In the genomic region with DNA sequence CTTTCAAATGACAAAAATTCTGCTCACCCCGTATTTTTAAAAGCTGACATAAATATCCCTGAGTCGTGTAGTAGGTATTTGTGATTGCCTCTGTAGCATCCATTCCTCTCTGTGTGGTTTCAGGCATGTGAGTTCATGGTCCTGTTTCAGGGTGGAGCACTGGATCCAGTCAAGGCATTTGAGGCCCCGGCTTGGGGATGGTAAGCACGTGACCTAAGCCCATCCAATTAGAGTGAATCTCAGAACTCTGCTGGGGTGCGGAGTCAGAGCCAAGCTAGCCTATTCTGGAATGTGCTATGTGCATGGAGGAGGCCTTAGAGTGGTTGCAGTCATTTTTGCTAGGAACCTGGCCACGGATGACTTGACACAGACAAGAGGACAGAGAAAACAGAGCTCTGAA, we compare ENCODE assay signal across 17 cellular contexts. TPM values are rescaled to one million over a fixed set of nuclear protein-coding genes. Genes with fewer than 3 reads are reported as not detected.
A peak's percentile ranks its signal among the peaks of the same experiment; 100 is the strongest.
DNase-seq lines count a peak whose midpoint lies in the region; ATAC-seq and TF ChIP-seq lines count a peak whose summit lies in the region.
"Had no signal": no experiment of that assay in that cellular context is flagged by ENCODE, and none has a peak within 500 bp of the region (broad histone marks: within the 10 kb centered on the region; RNA-seq: fewer than 3 reads in every experiment).

No MANE protein-coding gene starts in this region.

- H3K27me3 Mint-ChIP-seq in neural progenitor cell (ENCODE audit: insufficient read depth, low read depth): peaks cover 6% of the 10 kb centered on the region
- H3K27me3 Mint-ChIP-seq in naive thymus-derived CD4-positive, alpha-beta T cell: peaks cover 10 to 45% (median 27%) of the 10 kb centered on the region in 5 donors
- H3K27me3 Mint-ChIP-seq in naive thymus-derived CD8-positive, alpha-beta T cell: peaks cover 9 to 24% (median 15%) of the 10 kb centered on the region in 5 donors

- H3K36me3 ChIP-seq in RWPE2 (ENCODE audit: low read depth): no peaks in the 10 kb centered on the region
- H3K36me3 ChIP-seq in neural progenitor cell: no peaks in the 10 kb centered on the region
- no peaks in the 10 kb centered on the region for H3K36me3 ChIP-seq in naive thymus-derived CD4-positive, alpha-beta T cell (ENCODE audit: control insufficient read depth in 2 of 3, insufficient read depth in 3 of 3, low read length in 3 of 3)
- H3K36me3 ChIP-seq: prostate gland had no signal

- H3K9me3 Mint-ChIP-seq in neural progenitor cell: no peaks in the 10 kb centered on the region
- no peaks in the 10 kb centered on the region for H3K9me3 Mint-ChIP-seq in naive thymus-derived CD4-positive, alpha-beta T cell
- H3K9me3 Mint-ChIP-seq in naive thymus-derived CD8-positive, alpha-beta T cell: no peaks in the 10 kb centered on the region

- no peak overlapping the region for H2AFZ ChIP-seq in neural progenitor cell (replicated peaks)
- H2AFZ ChIP-seq: PC-9 had no signal

- peaks cover 6% of the 10 kb centered on the region for H3F3A ChIP-seq in neural progenitor cell (ENCODE audit: low read depth)

- no peak overlapping the region for H3K4me3 Mint-ChIP-seq in neural progenitor cell
- no peak overlapping the region for H3K4me3 Mint-ChIP-seq in naive thymus-derived CD4-positive, alpha-beta T cell
- H3K4me3 Mint-ChIP-seq in naive thymus-derived CD8-positive, alpha-beta T cell: no peak overlapping the region

- H4K20me1 ChIP-seq in neural progenitor cell (ENCODE audit: low read depth): no peaks in the 10 kb centered on the region

- H3K9ac ChIP-seq in neural progenitor cell: no peak overlapping the region

- TF ChIP-seq CTCF in RWPE2 (IDR thresholded peaks at IDR 0.05; ENCODE audit: poor library complexity, severe bottlenecking): no peak
- TF ChIP-seq CTCF in fibroblast of mammary gland (conservative IDR thresholded peaks at IDR 0.05; ENCODE audit: control insufficient read depth, insufficient read depth, low read depth, low read length): no peak
- no peak for TF ChIP-seq CTCF in neural progenitor cell (IDR thresholded peaks at IDR 0.05)

- POLR2A ChIA-PET in naive thymus-derived CD4-positive, alpha-beta T cell (lab: Charles Lee): no interaction called here
- POLR2A ChIA-PET in naive thymus-derived CD8-positive, alpha-beta T cell (lab: Charles Lee): no interaction called here

- ATAC-seq in RWPE2 (ENCODE audit: low read depth) (peak; percentile 13; the same call in 1 of the 3 replicates), HG03521 (IDR thresholded peaks at IDR 0.05; ENCODE audit: unreplicated experiment) (no peak), HG02571 (IDR thresholded peaks at IDR 0.05; ENCODE audit: unreplicated experiment) (no peak)
- ATAC-seq in naive thymus-derived CD4-positive, alpha-beta T cell: no peak
- ATAC-seq in naive thymus-derived CD8-positive, alpha-beta T cell: no peak
- ATAC-seq: HCT116 had no signal

- no peak overlapping the region for H3K4me3 ChIP-seq in RWPE2 (ENCODE audit: severe bottlenecking)
- no peak overlapping the region for H3K4me3 ChIP-seq in fibroblast of mammary gland (ENCODE audit: control insufficient read depth, low read depth, low read length)
- H3K4me3 ChIP-seq in neural progenitor cell: no peak overlapping the region
- no peak overlapping the region for H3K4me3 ChIP-seq in naive thymus-derived CD4-positive, alpha-beta T cell (ENCODE audit: low read length)
- H3K4me3 ChIP-seq: PC-9, prostate gland had no signal

- H3K4me2 ChIP-seq in neural progenitor cell: no peak overlapping the region
- H3K4me2 ChIP-seq: PC-9 had no signal

- CTCF ChIA-PET in naive thymus-derived CD4-positive, alpha-beta T cell (lab: Charles Lee): no interaction called here

- H3K27me3 ChIP-seq in RWPE2 (ENCODE audit: insufficient read depth, poor library complexity, severe bottlenecking): no peaks in the 10 kb centered on the region
- H3K27me3 ChIP-seq in neural progenitor cell: no peaks in the 10 kb centered on the region
- H3K27me3 ChIP-seq in naive thymus-derived CD4-positive, alpha-beta T cell (ENCODE audit: control insufficient read depth in 2 of 2, insufficient read depth in 2 of 2, low read length in 2 of 2): peaks cover 0 to 5% of the 10 kb centered on the region in 2 donors

- H3K9me3 ChIP-seq in RWPE2 (ENCODE audit: severe bottlenecking) (no peaks in the 10 kb centered on the region), neural progenitor cell (ENCODE audit: low read depth) (no peaks in the 10 kb centered on the region)
- H3K9me3 ChIP-seq in naive thymus-derived CD4-positive, alpha-beta T cell (ENCODE audit: control insufficient read depth in 2 of 3, low read length in 3 of 3): no peaks in the 10 kb centered on the region
- H3K9me3 ChIP-seq: prostate gland had no signal

- H3K27ac ChIP-seq in RWPE2 (ENCODE audit: poor library complexity, severe bottlenecking) (no peak overlapping the region), neural progenitor cell (no peak overlapping the region)
- no peak overlapping the region for H3K27ac ChIP-seq in naive thymus-derived CD4-positive, alpha-beta T cell (ENCODE audit: low read depth, low read length)
- H3K27ac ChIP-seq: PC-9, prostate gland had no signal

- no peaks in the 10 kb centered on the region for H3K36me3 Mint-ChIP-seq in neural progenitor cell
- H3K36me3 Mint-ChIP-seq in naive thymus-derived CD4-positive, alpha-beta T cell: no peaks in the 10 kb centered on the region
- no peaks in the 10 kb centered on the region for H3K36me3 Mint-ChIP-seq in naive thymus-derived CD8-positive, alpha-beta T cell

- intact Hi-C loops in naive thymus-derived CD4-positive, alpha-beta T cell (cut with micrococcal nuclease): no loop called here

- peak; percentile 69 for DNase-seq in GM03348 (ENCODE audit: low spot score)
- DNase-seq in RWPE2 (ENCODE audit: low spot score): no peak
- peak; percentile 30 for DNase-seq in fibroblast of mammary gland (ENCODE audit: low read depth)
- DNase-seq in neural progenitor cell (ENCODE audit: low spot score): no peak
- DNase-seq in naive thymus-derived CD4-positive, alpha-beta T cell: no peak
- DNase-seq in naive thymus-derived CD8-positive, alpha-beta T cell: no peak
- DNase-seq: activated CD8-positive, alpha-beta memory T cell treated with anti-CD3 and anti-CD28 coated beads for 24 hours; activated effector memory CD4-positive, alpha-beta T cell treated with anti-CD3 and anti-CD28 coated beads, Interleukin-2, amount 50 U/mL, for 16 hours; effector CD8-positive, alpha-beta T cell; glutamatergic neuron; Kasumi-1; NCI-H526; PC-9 had no signal

- peaks cover 24% of the 10 kb centered on the region for H3K4me1 Mint-ChIP-seq in neural progenitor cell
- peaks cover 5 to 13% (median 9%) of the 10 kb centered on the region in 7 donors for H3K4me1 Mint-ChIP-seq in naive thymus-derived CD4-positive, alpha-beta T cell
- peaks cover 4 to 13% (median 8%) of the 10 kb centered on the region in 4 donors for H3K4me1 Mint-ChIP-seq in naive thymus-derived CD8-positive, alpha-beta T cell

- H3K79me2 ChIP-seq in neural progenitor cell (ENCODE audit: low read depth): peaks cover under 1% of the 10 kb centered on the region

- H3K27ac Mint-ChIP-seq in neural progenitor cell: peak overlapping the region; percentile 9
- no peak overlapping the region for H3K27ac Mint-ChIP-seq in naive thymus-derived CD4-positive, alpha-beta T cell
- no peak overlapping the region for H3K27ac Mint-ChIP-seq in naive thymus-derived CD8-positive, alpha-beta T cell

- no peaks in the 10 kb centered on the region for H3K4me1 ChIP-seq in RWPE2 (ENCODE audit: insufficient read depth, poor library complexity, severe bottlenecking)
- peaks cover 10% of the 10 kb centered on the region for H3K4me1 ChIP-seq in neural progenitor cell
- H3K4me1 ChIP-seq in naive thymus-derived CD4-positive, alpha-beta T cell (ENCODE audit: control insufficient read depth in 2 of 2, insufficient read depth in 2 of 2, low read length in 2 of 2): peaks cover 3 to 4% of the 10 kb centered on the region in 2 donors

RNA-seq across cellular contexts. Expression of a gene that starts 4.3 kb away (rescaled TPM):
- 353 and 405 TPM in 2 replicates for total RNA-seq in neural progenitor cell (ENCODE audit: low replicate concordance)
- not detected for total RNA-seq in naive thymus-derived CD4-positive, alpha-beta T cell
- polyA plus RNA-seq in naive thymus-derived CD4-positive, alpha-beta T cell: under 1 TPM; 0.79 to 0.98 TPM
- total RNA-seq in naive thymus-derived CD8-positive, alpha-beta T cell: not detected
- polyA plus RNA-seq in naive thymus-derived CD8-positive, alpha-beta T cell: under 1 TPM; 0.32 to 0.80 (median 0.68) TPM

Comparison
In these comparisons a context has a peak if more than half of its experiments do, and no peak if none do; other contexts are left out.
1. DNase-seq: peak in GM03348 (single experiment) and fibroblast of mammary gland (single experiment); none in RWPE2 (single experiment), neural progenitor cell (single experiment), naive thymus-derived CD4-positive, alpha-beta T cell (0 of 9) and naive thymus-derived CD8-positive, alpha-beta T cell (0 of 10).
2. RNA of a gene that starts 4.3 kb away (total RNA-seq): 353 to 405 TPM in neural progenitor cell; not detected in naive thymus-derived CD4-positive, alpha-beta T cell and not detected in naive thymus-derived CD8-positive, alpha-beta T cell; every median in the first group is over 100 times any median in the second.